In genomic region chr2:48459921-48460320, GRCh38 we compare ENCODE assay signal across 1 cellular context.
TF ChIP-seq lines count a peak whose summit lies in the region.

No MANE protein-coding gene starts in this region.

TF ChIP-seq in GM23338, 12 proteins besides CTCF, POLR2A, EP300 and RAD21:
- no peak for TF ChIP-seq JUNB (IDR thresholded peaks at IDR 0.05; ENCODE audit: unreplicated experiment)
- no peak for TF ChIP-seq ZNF331 (CRISPR knock-in tag; IDR thresholded peaks at IDR 0.05; ENCODE audit: low read depth)
- no peak for TF ChIP-seq ZNF462 (CRISPR knock-in tag; IDR thresholded peaks at IDR 0.05)
- TF ChIP-seq ZNF114 (CRISPR knock-in tag; IDR thresholded peaks at IDR 0.05): no peak
- no peak for TF ChIP-seq NANOG (IDR thresholded peaks at IDR 0.05; ENCODE audit: borderline replicate concordance)
- no peak for TF ChIP-seq CREB1 (CRISPR knock-in tag; IDR thresholded peaks at IDR 0.05; ENCODE audit: low read depth)
- no peak for TF ChIP-seq ETS1 (IDR thresholded peaks at IDR 0.05)
- no peak for TF ChIP-seq EZH2 (IDR thresholded peaks at IDR 0.05; ENCODE audit: low read depth, unreplicated experiment)
- TF ChIP-seq REST (IDR thresholded peaks at IDR 0.05; ENCODE audit: unreplicated experiment): no peak
